Comparison of ENCODE assay signal across 8 cellular contexts in the genomic region with DNA sequence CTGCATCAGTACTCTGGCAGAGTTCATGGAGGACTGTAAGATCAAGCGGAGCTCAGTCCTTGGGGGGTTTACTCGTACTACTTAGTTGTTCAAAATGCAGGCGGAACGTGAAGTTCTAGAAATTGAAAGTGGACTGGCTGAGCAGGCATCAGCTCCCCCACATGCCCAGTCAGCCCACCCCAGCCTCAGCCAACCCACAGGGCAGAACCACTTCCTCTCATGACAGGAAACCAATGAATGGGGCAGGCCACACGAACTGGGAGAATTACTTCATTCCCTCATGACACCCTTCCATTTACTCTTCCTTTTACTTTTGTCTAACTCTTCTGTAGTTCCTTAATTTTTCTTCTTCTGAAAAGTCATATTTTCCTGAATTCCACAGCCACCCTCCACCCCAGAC.
DNase-seq lines count a peak whose midpoint lies in the region; ATAC-seq and TF ChIP-seq lines count a peak whose summit lies in the region.

No MANE protein-coding gene starts in this region.

- POLR2A ChIA-PET in A673 (lab: Charles Lee; ENCODE audit: low non-redundant PET), result no interaction called here

- no peaks in the 10 kb centered on the region for H3K27me3 ChIP-seq in ascending aorta
- H3K27me3 ChIP-seq in A673 (replicated peaks; ENCODE audit: insufficient read depth, low read depth, low read length, poor library complexity), result no peaks in the 10 kb centered on the region

- H3K36me3 ChIP-seq in ascending aorta, result no peaks in the 10 kb centered on the region
- no peaks in the 10 kb centered on the region for H3K36me3 ChIP-seq in A673 (ENCODE audit: insufficient read depth, low read length, poor library complexity, severe bottlenecking)

- H3K4me1 ChIP-seq in ascending aorta (no peaks in the 10 kb centered on the region), A673 (ENCODE audit: insufficient read depth, low read length, poor library complexity, severe bottlenecking) (no peaks in the 10 kb centered on the region)

- CTCF ChIA-PET in A673 (lab: Charles Lee), result no interaction called here

- ATAC-seq in HG03457 (IDR thresholded peaks at IDR 0.05; ENCODE audit: unreplicated experiment), result peak; percentile 67
- ATAC-seq in stimulated activated naive CD8-positive, alpha-beta T cell treated with anti-CD3 and anti-CD28 coated beads, Interleukin-15, Interleukin-2, amounts not matched to agents 100 U/mL and 50 U/mL, for 24 hours, result peak; percentile 78

- no peak for TF ChIP-seq CTCF in ascending aorta (IDR thresholded peaks at IDR 0.05)
- no peak for TF ChIP-seq CTCF in A673 (conservative IDR thresholded peaks at IDR 0.05; ENCODE audit: low read depth, low read length)

- H3K9me3 ChIP-seq in ascending aorta (no peaks in the 10 kb centered on the region), A673 (ENCODE audit: low read depth, low read length, poor library complexity, severe bottlenecking) (no peaks in the 10 kb centered on the region)

- intact Hi-C loops in ascending aorta (cut with DNase I), result no loop called here
- intact Hi-C loops in A673 (cut with micrococcal nuclease; ENCODE audit: unreplicated experiment), result no loop called here

- H3K4me3 ChIP-seq in ascending aorta (no peak overlapping the region), A673 (ENCODE audit: low read depth, low read length, poor library complexity, severe bottlenecking) (no peak overlapping the region)

- DNase-seq in stimulated activated CD4-positive, alpha-beta T cell treated with anti-CD3 and anti-CD28 coated beads, Interleukin-15, amount 100 ng/mL, for 24 hours, result peak; percentile 7
- DNase-seq in stimulated activated CD4-positive, alpha-beta T cell treated with anti-CD3 and anti-CD28 coated beads, Interleukin-12 subunit alpha, Interleukin-12 subunit beta, amount 100 ng/mL, for 4 hours, result no peak
- DNase-seq in ascending aorta (ENCODE audit: low spot score in 2 of 2) (peak; percentile 12 to 69), NCI-H226 (no peak), A673 (ENCODE audit: low spot score) (no peak), NCI-H187 (lab: John Stamatoyannopoulos, UW) (no peak)
- DNase-seq in stimulated activated naive CD8-positive, alpha-beta T cell treated with anti-CD3 and anti-CD28 coated beads, Interleukin-15, Interleukin-2, amounts not matched to agents 100 U/mL and 50 U/mL, for 24 hours, result peak; percentile 51

- BruUV-seq in A673 (replicated peaks; lab: Mats Ljungman, UMichigan), result no TSS peak

- H3K27ac ChIP-seq in ascending aorta (no peak overlapping the region), A673 (ENCODE audit: low read depth, low read length, poor library complexity, severe bottlenecking) (no peak overlapping the region)

Comparison
In these comparisons a context has a peak if more than half of its experiments do, and no peak if none do; other contexts are left out.
1. DNase-seq: peak in stimulated activated CD4-positive, alpha-beta T cell treated with anti-CD3 and anti-CD28 coated beads, Interleukin-15, amount 100 ng/mL, for 24 hours (single experiment), ascending aorta (2 of 2) and stimulated activated naive CD8-positive, alpha-beta T cell treated with anti-CD3 and anti-CD28 coated beads, Interleukin-15, Interleukin-2, amounts not matched to agents 100 U/mL and 50 U/mL, for 24 hours (single experiment); none in stimulated activated CD4-positive, alpha-beta T cell treated with anti-CD3 and anti-CD28 coated beads, Interleukin-12 subunit alpha, Interleukin-12 subunit beta, amount 100 ng/mL, for 4 hours (single experiment), NCI-H226 (single experiment), A673 (single experiment) and NCI-H187 (0 of 2).